Comparison of ENCODE assay signal across 13 cellular contexts in genomic region chr4:5866841-5867782, GRCh38. TPM values are rescaled to one million over a fixed set of nuclear protein-coding genes. Genes with fewer than 3 reads are reported as not detected.
"Had no signal": no experiment of that assay in that cellular context is flagged by ENCODE, and none has a peak within 500 bp of the region (broad histone marks: within the 10 kb centered on the region; RNA-seq: fewer than 3 reads in every experiment).

No MANE protein-coding gene starts in this region.

- ATAC-seq: left cardiac atrium, right cardiac atrium had no signal

- DNase-seq: activated CD4-positive, alpha-beta T cell treated with anti-CD3 and anti-CD28 coated beads for 1 hour; activated gamma-delta T cell treated with Interleukin-2 at 50 U/mL for 16 hours; aorta; esophagus squamous epithelium; foreskin fibroblast; left cardiac atrium; naive B cell; right cardiac atrium; T1000; thyroid gland had no signal

- H3K36me3 Mint-ChIP-seq: naive B cell had no signal

- H3K4me3 ChIP-seq: esophagus squamous epithelium, lung, smooth muscle cell, thyroid gland had no signal

RNA-seq across cellular contexts. Expression of gene CRMP1, which starts 25.8 kb away (rescaled TPM):
- total RNA-seq: activated CD8-positive, alpha-beta memory T cell treated with anti-CD3 and anti-CD28 coated beads for 36 hours had no signal
